ENCODE assay signal across 15 cellular contexts in the genomic region with DNA sequence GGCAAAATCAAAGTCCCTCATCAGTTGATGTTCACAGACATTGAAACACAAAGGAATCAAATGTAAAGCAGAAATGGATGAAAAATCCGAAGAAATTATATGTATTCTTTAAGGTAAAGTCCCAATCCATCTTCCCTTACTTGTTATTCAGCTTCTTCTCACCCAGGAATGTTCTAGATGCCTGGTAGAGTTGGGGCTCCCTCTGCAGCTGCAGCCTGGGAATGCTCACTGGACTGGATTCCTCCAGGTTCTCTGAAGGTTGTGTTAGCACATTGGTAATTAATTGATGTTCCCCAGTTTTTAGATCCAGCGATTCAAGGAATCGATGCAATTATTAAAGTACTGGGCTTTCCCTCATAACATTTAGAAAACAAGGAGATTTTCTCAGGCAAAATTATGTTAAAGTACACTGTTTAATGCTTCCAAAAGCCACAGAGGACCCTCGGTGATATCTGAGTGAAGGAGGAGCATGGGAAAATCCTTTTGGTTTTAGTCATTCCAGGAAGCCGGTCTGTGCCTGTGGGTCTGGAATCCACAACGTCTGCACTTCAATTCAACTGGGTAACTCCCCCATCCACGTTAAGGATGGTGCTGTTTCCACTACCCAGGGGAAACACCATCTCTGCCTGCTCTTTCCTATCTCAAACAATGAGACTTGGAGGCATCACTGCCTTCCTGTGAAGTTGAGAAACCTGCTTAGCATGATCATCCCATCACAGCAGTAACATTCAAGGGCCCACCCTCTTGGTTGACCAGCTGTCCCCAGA. TPM values are rescaled to one million over a fixed set of nuclear protein-coding genes. Genes with fewer than 3 reads are reported as not detected.
DNase-seq lines count a peak whose midpoint lies in the region; ATAC-seq and TF ChIP-seq lines count a peak whose summit lies in the region.
"Had no signal": no experiment of that assay in that cellular context is flagged by ENCODE, and none has a peak within 500 bp of the region (broad histone marks: within the 10 kb centered on the region; RNA-seq: fewer than 3 reads in every experiment).

No MANE protein-coding gene starts in this region.

- H3K4me3 ChIP-seq in choroid plexus epithelial cell (ENCODE audit: low read depth, low read length), result no peak overlapping the region
- no peak overlapping the region for H3K4me3 ChIP-seq in mesenchymal stem cell (ENCODE audit: insufficient read depth in 1 of 2, low read depth in 1 of 2, low read length in 2 of 2)
- no peak overlapping the region for H3K4me3 ChIP-seq in MG63
- H3K4me3 ChIP-seq in upper lobe of left lung, result no peak overlapping the region
- H3K4me3 ChIP-seq in esophagus squamous epithelium, result no peak overlapping the region
- H3K4me3 ChIP-seq: uterus had no signal

- H3K14ac ChIP-seq in mesenchymal stem cell (ENCODE audit: low read length in 2 of 2), result no peak overlapping the region

- H2BK15ac ChIP-seq in mesenchymal stem cell (ENCODE audit: low read depth, poor library complexity, severe bottlenecking), result no peak overlapping the region

- no peak overlapping the region for H2BK5ac ChIP-seq in mesenchymal stem cell (ENCODE audit: low read depth, low read length, poor library complexity, severe bottlenecking)

- no peak overlapping the region for H3K4ac ChIP-seq in mesenchymal stem cell (ENCODE audit: low read depth in 1 of 2, low read length in 2 of 2)

- H3K27me3 ChIP-seq in mesenchymal stem cell (ENCODE audit: control insufficient read depth in 1 of 2, insufficient read depth in 1 of 2, low read length in 2 of 2) (peaks cover 48 to 59% of the 10 kb centered on the region in 2 experiments), MG63 (no peaks in the 10 kb centered on the region), upper lobe of left lung (no peaks in the 10 kb centered on the region), esophagus squamous epithelium (peaks cover 0 to 3% (median under 1%) of the 10 kb centered on the region in 4 donors)
- H3K27me3 ChIP-seq: uterus had no signal

- no peak for TF ChIP-seq POLR2A in upper lobe of left lung (IDR thresholded peaks at IDR 0.05)
- no peak for TF ChIP-seq POLR2A in esophagus squamous epithelium (IDR thresholded peaks at IDR 0.05)

- H3K9me3 ChIP-seq in mesenchymal stem cell (ENCODE audit: control insufficient read depth, low read length), result no peaks in the 10 kb centered on the region
- no peaks in the 10 kb centered on the region for H3K9me3 ChIP-seq in MG63
- no peaks in the 10 kb centered on the region for H3K9me3 ChIP-seq in upper lobe of left lung
- H3K9me3 ChIP-seq in esophagus squamous epithelium, result no peaks in the 10 kb centered on the region
- H3K9me3 ChIP-seq: uterus had no signal

- 32% methylated on average over 4 of the region's 7 CpGs for WGBS in mesenchymal stem cell
- 77 to 79% methylated on average over 7 of the region's 7 CpGs for WGBS in upper lobe of left lung, 2 donors
- 61 to 65% methylated on average over 6 to 7 of the region's 7 CpGs for WGBS in esophagus squamous epithelium, 2 donors

- H3K4me2 ChIP-seq in mesenchymal stem cell (ENCODE audit: low read length, poor library complexity, severe bottlenecking), result no peak overlapping the region

- no peaks in the 10 kb centered on the region for H3K79me1 ChIP-seq in mesenchymal stem cell (replicated peaks; ENCODE audit: low read length, poor library complexity, severe bottlenecking)

- no peak for ATAC-seq in upper lobe of left lung (ENCODE audit: low FRiP score in 2 of 2)
- ATAC-seq: natural killer cell treated with Interleukin-12 subunit alpha and Interleukin-12 subunit beta and Interleukin-15 and Interleukin-18, amount 100 ng/mL, for 72 hours had no signal

- no peaks in the 10 kb centered on the region for H3K36me3 ChIP-seq in mesenchymal stem cell (ENCODE audit: control insufficient read depth in 1 of 2, insufficient read depth in 2 of 2, low read depth in 1 of 2, low read length in 2 of 2)
- no peaks in the 10 kb centered on the region for H3K36me3 ChIP-seq in MG63
- H3K36me3 ChIP-seq in upper lobe of left lung, result no peaks in the 10 kb centered on the region
- no peaks in the 10 kb centered on the region for H3K36me3 ChIP-seq in esophagus squamous epithelium
- H3K36me3 ChIP-seq: uterus had no signal

- H3K9ac ChIP-seq in mesenchymal stem cell (ENCODE audit: low read length), result no peak overlapping the region

- H2BK120ac ChIP-seq in mesenchymal stem cell (ENCODE audit: low read depth, low read length), result no peak overlapping the region

- H3K18ac ChIP-seq in mesenchymal stem cell (ENCODE audit: low read depth in 1 of 2, low read length in 2 of 2), result no peak overlapping the region

- peak; percentile 19 for DNase-seq in DMS79 treated with DMSO at 0.1 percent for 48 hours (lab: John Stamatoyannopoulos, UW)
- DNase-seq in NCI-H510A (lab: John Stamatoyannopoulos, UW), result peak; percentile 29
- DNase-seq in choroid plexus epithelial cell (ENCODE audit: low read depth), result peak; percentile 56
- DNase-seq in mesenchymal stem cell, result peak; percentile 18
- DNase-seq in MG63, result no peak
- no peak for DNase-seq in upper lobe of left lung
- no peak for DNase-seq in NCI-H524 treated with DMSO at 0.1 percent for 48 hours (lab: John Stamatoyannopoulos, UW)
- no peak for DNase-seq in esophagus squamous epithelium (lab: John Stamatoyannopoulos, UW)
- DNase-seq: activated CD4-positive, alpha-beta memory T cell treated with anti-CD3 and anti-CD28 coated beads, Interleukin-2, amount 10 ng/mL, durations not matched to agents 7 days and 5 days; activated naive CD4-positive, alpha-beta T cell treated with anti-CD3 and anti-CD28 coated beads for 36 hours; COR-L47; NCI-H1092 treated with DMSO at 0.1 percent for 48 hours; uterus had no signal

- no peak overlapping the region for H2AK5ac ChIP-seq in mesenchymal stem cell (ENCODE audit: low read length, severe bottlenecking)

- no peak overlapping the region for H3K23ac ChIP-seq in mesenchymal stem cell (ENCODE audit: low read length in 2 of 2)

- H4K8ac ChIP-seq in mesenchymal stem cell (ENCODE audit: low read length), result no peak overlapping the region

- H2AFZ ChIP-seq in mesenchymal stem cell (ENCODE audit: low read depth, low read length), result no peak overlapping the region

- H3K27ac ChIP-seq in mesenchymal stem cell (ENCODE audit: low read length, poor library complexity, severe bottlenecking), result no peak overlapping the region
- H3K27ac ChIP-seq in upper lobe of left lung, result no peak overlapping the region
- H3K27ac ChIP-seq in esophagus squamous epithelium, result no peak overlapping the region
- H3K27ac ChIP-seq: HL-60, uterus had no signal

- TF ChIP-seq CTCF in choroid plexus epithelial cell (conservative IDR thresholded peaks at IDR 0.05; ENCODE audit: low read depth, low read length), result peak; percentile 74
- TF ChIP-seq CTCF in upper lobe of left lung (IDR thresholded peaks at IDR 0.05), result no peak
- TF ChIP-seq CTCF in esophagus squamous epithelium (IDR thresholded peaks at IDR 0.05), result peak in 1 of 6 experiments; percentile 29

- no peaks in the 10 kb centered on the region for H3K4me1 ChIP-seq in mesenchymal stem cell (ENCODE audit: control insufficient read depth, insufficient read depth, low read depth, low read length)
- no peaks in the 10 kb centered on the region for H3K4me1 ChIP-seq in upper lobe of left lung
- no peaks in the 10 kb centered on the region for H3K4me1 ChIP-seq in esophagus squamous epithelium
- H3K4me1 ChIP-seq: uterus had no signal

- no peak for TF ChIP-seq EP300 in upper lobe of left lung (IDR thresholded peaks at IDR 0.05)

- intact Hi-C loops in esophagus squamous epithelium (cut with DNase I), result no loop called here

- H2BK12ac ChIP-seq in mesenchymal stem cell (ENCODE audit: low read length in 2 of 2), result no peak overlapping the region

- no peak overlapping the region for H4K91ac ChIP-seq in mesenchymal stem cell (ENCODE audit: low read length)

RNA-seq across cellular contexts. Expression of gene NTSR2, which starts 22.0 kb away (rescaled TPM):
- not detected for polyA plus RNA-seq in mesenchymal stem cell (2013, experiment 1 of 2)
- not detected for polyA plus RNA-seq in mesenchymal stem cell (2013, experiment 2 of 2)
- not detected in 2 replicates for total RNA-seq in MG63 (2014; rRNA removed; shearing (Covaris generic); ENCODE audit: low replicate concordance)
- total RNA-seq in upper lobe of left lung (not detected), esophagus squamous epithelium (not detected)
- total RNA-seq: activated CD4-positive, alpha-beta memory T cell treated with anti-CD3 and anti-CD28 coated beads, Interleukin-2, amount 10 ng/mL, durations not matched to agents 7 days and 5 days; activated naive CD4-positive, alpha-beta T cell treated with anti-CD3 and anti-CD28 coated beads for 36 hours; natural killer cell treated with Interleukin-12 subunit alpha and Interleukin-12 subunit beta and Interleukin-15 and Interleukin-18, amount 100 ng/mL, for 72 hours; uterus had no signal

Comparison
In these comparisons a context has a peak if more than half of its experiments do, and no peak if none do; other contexts are left out.
1. DNase-seq: peak in DMS79 treated with DMSO at 0.1 percent for 48 hours (single experiment), NCI-H510A (single experiment), choroid plexus epithelial cell (single experiment) and mesenchymal stem cell (single experiment); none in MG63 (single experiment), upper lobe of left lung (0 of 2), NCI-H524 treated with DMSO at 0.1 percent for 48 hours (single experiment) and esophagus squamous epithelium (single experiment).